Comparison of ENCODE assay signal across 16 cellular contexts in genomic region chr7:148706368-148706767, GRCh38.
"Had no signal": no experiment of that assay in that cellular context is flagged by ENCODE, and none has a peak within 500 bp of the region (broad histone marks: within the 10 kb centered on the region; RNA-seq: fewer than 3 reads in every experiment).

No MANE protein-coding gene starts in this region.

- H3K9me3 ChIP-seq: heart left ventricle, neutrophil, tibial nerve had no signal

- H3K9me3 Mint-ChIP-seq: naive thymus-derived CD8-positive, alpha-beta T cell; stimulated activated memory B cell treated with anti-CD40 and anti-IgM and Interleukin-4, amounts not matched to agents 10 μg/mL and 1 μg/mL and 100 μg/mL, for 72 hours had no signal

- H2AFZ ChIP-seq: parathyroid adenoma had no signal

- H3K9ac ChIP-seq: parathyroid adenoma had no signal

- DNase-seq: activated CD8-positive, alpha-beta memory T cell treated with anti-CD3 and anti-CD28 coated beads, Interleukin-2, amount 50 U/mL, for 4 hours; activated CD8-positive, alpha-beta T cell treated with anti-CD3 and anti-CD28 coated beads, Interleukin-2, amount 10 ng/mL, durations not matched to agents 7 days and 5 days; activated gamma-delta T cell; activated T-cell treated with anti-CD3 and anti-CD28 coated beads, Interleukin-2, amount 50 U/mL, for 48 hours; aorta; cerebellar nuclear complex; effector CD8-positive, alpha-beta T cell; foreskin keratinocyte; heart left ventricle; naive thymus-derived CD8-positive, alpha-beta T cell; T-helper 9 cell had no signal

- H3K36me3 Mint-ChIP-seq: stimulated activated memory B cell treated with anti-CD40 and anti-IgM and Interleukin-4, amounts not matched to agents 10 μg/mL and 1 μg/mL and 100 μg/mL, for 72 hours had no signal

- H3K4me3 ChIP-seq: heart left ventricle, tibial nerve had no signal

- H3K27me3 Mint-ChIP-seq: naive thymus-derived CD8-positive, alpha-beta T cell; stimulated activated memory B cell treated with anti-CD40 and anti-IgM and Interleukin-4, amounts not matched to agents 10 μg/mL and 1 μg/mL and 100 μg/mL, for 72 hours had no signal

- H3K36me3 ChIP-seq: heart left ventricle, neutrophil, tibial nerve had no signal

- H3K27ac Mint-ChIP-seq: activated CD8-positive, alpha-beta T cell treated with anti-CD3 and anti-CD28 coated beads, Interleukin-2, amount 10 ng/mL, durations not matched to agents 7 days and 5 days; stimulated activated memory B cell treated with anti-CD40 and anti-IgM and Interleukin-4, amounts not matched to agents 10 μg/mL and 1 μg/mL and 100 μg/mL, for 72 hours had no signal

- ATAC-seq: activated CD8-positive, alpha-beta T cell treated with anti-CD3 and anti-CD28 coated beads, Interleukin-2, amount 10 ng/mL, durations not matched to agents 7 days and 5 days; foreskin keratinocyte; heart left ventricle; naive thymus-derived CD8-positive, alpha-beta T cell; stimulated activated memory B cell treated with anti-CD40 and anti-IgM and Interleukin-4, amounts not matched to agents 10 μg/mL and 1 μg/mL and 100 μg/mL, for 72 hours had no signal

- H3K4me3 Mint-ChIP-seq: activated CD8-positive, alpha-beta T cell treated with anti-CD3 and anti-CD28 coated beads, Interleukin-2, amount 10 ng/mL, durations not matched to agents 7 days and 5 days; stimulated activated memory B cell treated with anti-CD40 and anti-IgM and Interleukin-4, amounts not matched to agents 10 μg/mL and 1 μg/mL and 100 μg/mL, for 72 hours had no signal

- H3K27me3 ChIP-seq: foreskin keratinocyte, heart left ventricle, neutrophil, tibial nerve had no signal

- H3K27ac ChIP-seq: foreskin keratinocyte, heart left ventricle, neutrophil, parathyroid adenoma, tibial nerve, VCaP had no signal
